ENCODE assay signal across 17 cellular contexts in genomic region chr7:94591185-94591584, GRCh38.
DNase-seq lines count a peak whose midpoint lies in the region; ATAC-seq and TF ChIP-seq lines count a peak whose summit lies in the region.
"Had no signal": no experiment of that assay in that cellular context is flagged by ENCODE, and none has a peak within 500 bp of the region (broad histone marks: within the 10 kb centered on the region; RNA-seq: fewer than 3 reads in every experiment).

No MANE protein-coding gene starts in this region.

- H3K4me2 ChIP-seq in Karpas-422 (ENCODE audit: low read depth, low read length, poor library complexity, severe bottlenecking): peak overlapping the region; percentile 76
- H3K4me2 ChIP-seq in neural progenitor cell: peak overlapping the region; percentile 53

- peak; percentile 72 for DNase-seq in Karpas-422
- DNase-seq in neural progenitor cell (ENCODE audit: low spot score): no peak
- no peak for DNase-seq in left ventricle myocardium inferior
- no peak for DNase-seq in natural killer cell treated with Interleukin-12 subunit alpha and Interleukin-12 subunit beta and Interleukin-15 and Interleukin-18, amount 100 ng/mL, for 72 hours (ENCODE audit: low spot score)
- DNase-seq in vagina (ENCODE audit: extremely low spot score in 2 of 2): no peak
- DNase-seq in endothelial cell (ENCODE audit: low spot score): no peak
- DNase-seq: activated CD4-positive, alpha-beta T cell treated with anti-CD3 and anti-CD28 coated beads for 48 hours; BE2C; DMS 273 treated with DMSO at 0.1 percent for 48 hours; heart right ventricle; left cardiac atrium; NCI-H187 treated with DMSO at 0.1 percent for 48 hours; NCI-H69; T-helper 2 cell had no signal

- H3K9me3 ChIP-seq in Karpas-422 (ENCODE audit: low read length): no peaks in the 10 kb centered on the region
- H3K9me3 ChIP-seq in neural progenitor cell (ENCODE audit: low read depth): no peaks in the 10 kb centered on the region
- no peaks in the 10 kb centered on the region for H3K9me3 ChIP-seq in left ventricle myocardium inferior (replicated peaks)
- H3K9me3 ChIP-seq in vagina: no peaks in the 10 kb centered on the region
- H3K9me3 ChIP-seq: BE2C, heart right ventricle had no signal

- peak overlapping the region; percentile 70 for H3K27ac ChIP-seq in Karpas-422 (ENCODE audit: low read length)
- H3K27ac ChIP-seq in neural progenitor cell: peak overlapping the region; percentile 87
- H3K27ac ChIP-seq in left ventricle myocardium inferior (replicated peaks): no peak overlapping the region
- no peak overlapping the region for H3K27ac ChIP-seq in vagina
- H3K27ac ChIP-seq: coronary artery, heart right ventricle had no signal

- H3K4me1 ChIP-seq in Karpas-422 (ENCODE audit: low read length) (peaks cover 22% of the 10 kb centered on the region), neural progenitor cell (peaks cover 58% of the 10 kb centered on the region), left ventricle myocardium inferior (no peaks in the 10 kb centered on the region), vagina (no peaks in the 10 kb centered on the region)
- H3K4me1 ChIP-seq: heart right ventricle had no signal

- no peaks in the 10 kb centered on the region for H4K20me1 ChIP-seq in Karpas-422 (ENCODE audit: insufficient read depth, low read depth, low read length)
- no peaks in the 10 kb centered on the region for H4K20me1 ChIP-seq in neural progenitor cell (ENCODE audit: low read depth)

- H3F3A ChIP-seq in neural progenitor cell (ENCODE audit: low read depth): peaks cover 48% of the 10 kb centered on the region

- ATAC-seq in GM18909 (IDR thresholded peaks at IDR 0.05; ENCODE audit: poor library complexity, unreplicated experiment): peak; percentile 81
- peak; percentile 72 for ATAC-seq in HG02852 (IDR thresholded peaks at IDR 0.05; ENCODE audit: unreplicated experiment)
- no peak for ATAC-seq in natural killer cell treated with Interleukin-12 subunit alpha and Interleukin-12 subunit beta and Interleukin-15 and Interleukin-18, amount 100 ng/mL, for 72 hours
- ATAC-seq: heart right ventricle, left cardiac atrium had no signal

- H3K36me3 ChIP-seq in Karpas-422 (ENCODE audit: insufficient read depth, low read length) (no peaks in the 10 kb centered on the region), neural progenitor cell (no peaks in the 10 kb centered on the region), left ventricle myocardium inferior (peaks cover 17% of the 10 kb centered on the region), vagina (no peaks in the 10 kb centered on the region)

- H3K27me3 Mint-ChIP-seq in neural progenitor cell (ENCODE audit: insufficient read depth, low read depth) (no peaks in the 10 kb centered on the region), endothelial cell (ENCODE audit: unreplicated experiment) (peaks cover 2% of the 10 kb centered on the region)
- no peaks in the 10 kb centered on the region for H3K27me3 Mint-ChIP-seq in natural killer cell treated with Interleukin-12 subunit alpha and Interleukin-12 subunit beta and Interleukin-15 and Interleukin-18, amount 100 ng/mL, for 72 hours

- H3K4me1 Mint-ChIP-seq in neural progenitor cell: peaks cover 4% of the 10 kb centered on the region
- peaks cover 0 to 2% of the 10 kb centered on the region in 2 donors for H3K4me1 Mint-ChIP-seq in natural killer cell treated with Interleukin-12 subunit alpha and Interleukin-12 subunit beta and Interleukin-15 and Interleukin-18, amount 100 ng/mL, for 72 hours (ENCODE audit: low read depth in 2 of 2)
- no peaks in the 10 kb centered on the region for H3K4me1 Mint-ChIP-seq in endothelial cell (ENCODE audit: unreplicated experiment)

- intact Hi-C loops in left ventricle myocardium inferior (cut with micrococcal nuclease): no loop called here
- intact Hi-C loops in vagina (cut with DNase I): no loop called here

- H3K9ac ChIP-seq in Karpas-422 (ENCODE audit: low read length) (peak overlapping the region; percentile 45), neural progenitor cell (no peak overlapping the region)

- no peaks in the 10 kb centered on the region for H3K27me3 ChIP-seq in Karpas-422 (ENCODE audit: low read length)
- no peaks in the 10 kb centered on the region for H3K27me3 ChIP-seq in neural progenitor cell
- no peaks in the 10 kb centered on the region for H3K27me3 ChIP-seq in left ventricle myocardium inferior (ENCODE audit: low read depth)
- no peaks in the 10 kb centered on the region for H3K27me3 ChIP-seq in vagina
- H3K27me3 ChIP-seq: BE2C, heart right ventricle had no signal

- H3K79me2 ChIP-seq in Karpas-422 (ENCODE audit: low read length) (no peaks in the 10 kb centered on the region), neural progenitor cell (ENCODE audit: low read depth) (no peaks in the 10 kb centered on the region)

- no peak for TF ChIP-seq POLR2A in vagina (IDR thresholded peaks at IDR 0.05)

- H3K36me3 Mint-ChIP-seq in neural progenitor cell (peaks cover 29% of the 10 kb centered on the region), endothelial cell (ENCODE audit: low read depth, unreplicated experiment) (peaks cover 15% of the 10 kb centered on the region)
- peaks cover 4% of the 10 kb centered on the region for H3K36me3 Mint-ChIP-seq in natural killer cell treated with Interleukin-12 subunit alpha and Interleukin-12 subunit beta and Interleukin-15 and Interleukin-18, amount 100 ng/mL, for 72 hours

- H2AFZ ChIP-seq in Karpas-422 (ENCODE audit: low read length) (peak overlapping the region; percentile 77), neural progenitor cell (replicated peaks) (no peak overlapping the region)

- H3K4me3 ChIP-seq in Karpas-422 (ENCODE audit: low read length) (peak overlapping the region; percentile 55), neural progenitor cell (no peak overlapping the region), left ventricle myocardium inferior (no peak overlapping the region), vagina (no peak overlapping the region)
- H3K4me3 ChIP-seq: coronary artery, heart right ventricle had no signal

- TF ChIP-seq CTCF in neural progenitor cell (IDR thresholded peaks at IDR 0.05) (no peak), left ventricle myocardium inferior (IDR thresholded peaks at IDR 0.05; ENCODE audit: borderline replicate concordance) (no peak), vagina (IDR thresholded peaks at IDR 0.05) (no peak), endothelial cell (IDR thresholded peaks at IDR 0.05; ENCODE audit: unreplicated experiment) (no peak)

- no peak overlapping the region for H3K27ac Mint-ChIP-seq in neural progenitor cell
- H3K27ac Mint-ChIP-seq in natural killer cell treated with Interleukin-12 subunit alpha and Interleukin-12 subunit beta and Interleukin-15 and Interleukin-18, amount 100 ng/mL, for 72 hours: no peak overlapping the region
- no peak overlapping the region for H3K27ac Mint-ChIP-seq in endothelial cell (ENCODE audit: unreplicated experiment)

- H3K9me2 ChIP-seq in Karpas-422 (replicated peaks; ENCODE audit: insufficient read depth, low read length): no peaks in the 10 kb centered on the region

- peaks cover 10% of the 10 kb centered on the region for H3K9me3 Mint-ChIP-seq in neural progenitor cell
- no peaks in the 10 kb centered on the region for H3K9me3 Mint-ChIP-seq in natural killer cell treated with Interleukin-12 subunit alpha and Interleukin-12 subunit beta and Interleukin-15 and Interleukin-18, amount 100 ng/mL, for 72 hours
- H3K9me3 Mint-ChIP-seq in endothelial cell (ENCODE audit: unreplicated experiment): no peaks in the 10 kb centered on the region

- H3K4me3 Mint-ChIP-seq in neural progenitor cell: no peak overlapping the region
- no peak overlapping the region for H3K4me3 Mint-ChIP-seq in natural killer cell treated with Interleukin-12 subunit alpha and Interleukin-12 subunit beta and Interleukin-15 and Interleukin-18, amount 100 ng/mL, for 72 hours
- no peak overlapping the region for H3K4me3 Mint-ChIP-seq in endothelial cell (ENCODE audit: unreplicated experiment)

Comparison
In these comparisons a context has a peak if more than half of its experiments do, and no peak if none do; other contexts are left out.
1. ATAC-seq: peak in GM18909 (single experiment) and HG02852 (single experiment); none in natural killer cell treated with Interleukin-12 subunit alpha and Interleukin-12 subunit beta and Interleukin-15 and Interleukin-18, amount 100 ng/mL, for 72 hours (0 of 2).
2. H3K27ac ChIP-seq: peak in Karpas-422 (single experiment) and neural progenitor cell (single experiment); none in left ventricle myocardium inferior (single experiment) and vagina (single experiment).